ENCODE assay signal across 19 cellular contexts in the genomic region with DNA sequence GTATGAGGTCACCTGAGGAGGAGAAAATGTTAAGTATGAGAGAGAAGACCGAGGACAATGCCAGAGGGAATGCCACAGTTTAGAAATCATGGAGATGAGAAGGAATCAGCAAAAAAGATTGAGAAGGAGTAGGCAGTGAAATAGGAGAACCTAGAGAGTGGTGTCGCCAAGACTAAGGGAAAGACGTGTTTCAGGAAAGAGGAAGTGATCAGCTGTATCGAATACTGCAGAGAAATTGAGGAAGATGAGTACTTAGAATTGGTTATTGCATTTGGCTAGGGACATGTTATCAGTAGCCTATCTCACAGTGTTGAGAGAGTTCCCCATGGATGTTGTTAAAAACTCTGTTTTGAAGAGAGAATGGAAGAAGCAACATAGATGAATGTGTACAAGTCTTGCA.
DNase-seq lines count a peak whose midpoint lies in the region; ATAC-seq, FAIRE-seq and TF ChIP-seq lines count a peak whose summit lies in the region.
"Had no signal": no experiment of that assay in that cellular context is flagged by ENCODE, and none has a peak within 500 bp of the region (broad histone marks: within the 10 kb centered on the region; RNA-seq: fewer than 3 reads in every experiment).

No MANE protein-coding gene starts in this region.

- H3K79me2 ChIP-seq in GM12878 (ENCODE audit: control insufficient read depth, insufficient read depth, low read length): no peaks in the 10 kb centered on the region

- H3K27ac ChIP-seq in GM12878 (ENCODE audit: control insufficient read depth, insufficient read depth): no peak overlapping the region
- H3K27ac ChIP-seq: PC-9, RWPE1, SJCRH30 had no signal

- H3K4me2 ChIP-seq in GM12878 (ENCODE audit: control insufficient read depth, insufficient read depth): no peak overlapping the region
- H3K4me2 ChIP-seq: PC-9 had no signal

- no peaks in the 10 kb centered on the region for H3K4me1 ChIP-seq in GM12878 (ENCODE audit: control insufficient read depth, insufficient read depth, low read length)
- H3K4me1 ChIP-seq: Caco-2, SJCRH30 had no signal

- no peak overlapping the region for H3K9ac ChIP-seq in GM12878 (ENCODE audit: control insufficient read depth, insufficient read depth, low read length)

- H3K27me3 ChIP-seq in GM12878 (replicated peaks in 1 of 2; ENCODE audit: control insufficient read depth in 2 of 2, insufficient read depth in 2 of 2, low read length in 1 of 2): no peaks in the 10 kb centered on the region
- H3K27me3 ChIP-seq: SJCRH30 had no signal

- no peaks in the 10 kb centered on the region for H4K20me1 ChIP-seq in GM12878 (ENCODE audit: control insufficient read depth, insufficient read depth)

- no peaks in the 10 kb centered on the region; a peak in 2 of 4 replicates for H3K36me3 ChIP-seq in GM12878 (ENCODE audit: control insufficient read depth in 2 of 2, insufficient read depth in 2 of 2, low read length in 1 of 2)
- H3K36me3 ChIP-seq: SJCRH30 had no signal

- no peak for TF ChIP-seq RAD21 in GM12878 (IDR thresholded peaks at IDR 0.05; ENCODE audit: insufficient read depth, low read depth, low read length)

- SMC1A ChIA-PET in GM12878 (lab: Charles Lee; ENCODE audit: uncharacterized antibody, unreplicated experiment): interaction anchor here (1.3 kb wide), 1 partner anchor 197 kb away, joined by 3 read pairs; no protein-coding TSS in a partner anchor

- WGBS in GM12878 (ENCODE audit: insufficient coverage, insufficient replicate concordance, low lambda C conversion rate, missing lambda C conversion rate): 85% methylated on average over 4 of the region's 4 CpGs

- no peak overlapping the region for H2AFZ ChIP-seq in GM12878 (ENCODE audit: control insufficient read depth, low read depth, low read length)
- H2AFZ ChIP-seq: PC-9 had no signal

- no TSS peak for BruUV-seq in GM12878 (replicated peaks; lab: Mats Ljungman, UMichigan)

- TF ChIP-seq CTCF in GM12878 (IDR thresholded peaks at IDR 0.05 in 2 of 3, conservative IDR thresholded peaks at IDR 0.05 in 1 of 3; ENCODE audit: control insufficient read depth in 2 of 3, extremely low read depth in 1 of 3, insufficient read depth in 1 of 3, low read depth in 3 of 3, low read length in 3 of 3): no peak

- POLR2A ChIA-PET in GM12878 (lab: Charles Lee): no interaction called here

- in situ Hi-C loops in GM12878 (cut with MboI): no loop called here

- no peak overlapping the region for H3K4me3 ChIP-seq in GM12878
- H3K4me3 ChIP-seq: PC-9, SJCRH30 had no signal

- H3K9me3 ChIP-seq in GM12878 (replicated peaks; ENCODE audit: control insufficient read depth, insufficient read depth, low read length): no peaks in the 10 kb centered on the region
- H3K9me3 ChIP-seq: Caco-2, SJCRH30 had no signal

- TF ChIP-seq EP300 in GM12878 (IDR thresholded peaks at IDR 0.05; ENCODE audit: borderline replicate concordance in 1 of 2, control insufficient read depth in 1 of 2, low read depth in 2 of 2, low read length in 2 of 2): no peak

- ATAC-seq in GM12878 (no peak), GM19023 (IDR thresholded peaks at IDR 0.05; ENCODE audit: unreplicated experiment) (no peak), HG02938 (IDR thresholded peaks at IDR 0.05; ENCODE audit: unreplicated experiment) (no peak)

- intact Hi-C loops in GM12878 (cut with micrococcal nuclease; ENCODE audit: unreplicated experiment): no loop called here

- peak; percentile 20 for DNase-seq in CD1c-positive myeloid dendritic cell (ENCODE audit: extremely low spot score)
- DNase-seq in Kasumi-1 (lab: John Stamatoyannopoulos, UW): peak; percentile 67 to 69
- peak; percentile 44 for DNase-seq in OCI-M1 (lab: John Stamatoyannopoulos, UW)
- DNase-seq in GM12878 (ENCODE audit: low read depth, low spot score): no peak
- no peak for DNase-seq in activated gamma-delta T cell (lab: John Stamatoyannopoulos, UW)
- DNase-seq: Caco-2; CD4-positive, CD25-positive, alpha-beta regulatory T cell; GDM1; NCI-H1105; NCI-H1694; NCI-H510A; NCI-H748 treated with DMSO at 0.1 percent for 48 hours; NK-92 treated with Interleukin-12 subunit alpha and Interleukin-12 subunit beta, amount 100 ng/mL, for 24 hours; PC-9; SJCRH30; SW 1271 had no signal

- FAIRE-seq in GM12878 (lab: Jason Lieb, UNC): no peak

- CTCF ChIA-PET in GM12878 (lab: Yijun Ruan, JAX): interaction anchor here (1.1 kb wide), 1 partner anchor 22 kb away, joined by 3 read pairs; no protein-coding TSS in a partner anchor

- no peak for TF ChIP-seq POLR2A in GM12878 (IDR thresholded peaks at IDR 0.05; ENCODE audit: low read depth, low read length)

- RAD21 ChIA-PET in GM12878 (lab: Charles Lee; ENCODE audit: unreplicated experiment): no interaction called here

TF ChIP-seq in GM12878, 131 proteins besides CTCF, POLR2A, EP300 and RAD21:
- TF ChIP-seq PML (IDR thresholded peaks at IDR 0.05; ENCODE audit: low read length): no peak
- peak; percentile 69; the same call in 1 of the 2 replicates for TF ChIP-seq SPI1 (IDR thresholded peaks at IDR 0.05; ENCODE audit: borderline replicate concordance, insufficient read depth, low read depth, low read length)
- TF ChIP-seq ATF3 (IDR thresholded peaks at IDR 0.05; ENCODE audit: borderline replicate concordance, extremely low read depth, low read depth, low read length): no peak
TF ChIP-seq in GM12878: peak in this region for 1.

Comparison
In these comparisons a context has a peak if more than half of its experiments do, and no peak if none do; other contexts are left out.
1. DNase-seq: peak in CD1c-positive myeloid dendritic cell (single experiment), Kasumi-1 (2 of 2) and OCI-M1 (single experiment); none in GM12878 (single experiment) and activated gamma-delta T cell (single experiment).